ENCODE assay signal across 13 cellular contexts in the genomic region with DNA sequence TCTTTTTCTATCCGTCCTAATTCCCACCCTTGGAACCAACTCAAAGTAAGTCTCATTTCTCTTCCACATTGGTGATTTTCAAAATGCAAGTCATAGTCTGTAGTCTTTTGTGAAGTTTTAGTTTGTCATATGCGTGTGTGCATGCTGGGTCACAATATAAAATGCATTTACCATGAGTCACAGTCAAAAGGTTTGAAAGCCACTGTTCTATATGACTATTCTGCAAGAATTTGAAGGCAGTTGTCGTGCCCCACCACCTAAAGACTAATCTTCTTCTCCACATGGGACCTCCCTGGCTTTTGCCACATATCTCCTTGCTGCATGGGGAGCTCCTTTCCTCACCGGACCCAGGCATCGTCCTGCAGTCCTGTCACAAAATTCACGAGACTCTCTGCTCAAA. TPM values are rescaled to one million over a fixed set of nuclear protein-coding genes. Genes with fewer than 3 reads are reported as not detected.
DNase-seq lines count a peak whose midpoint lies in the region; ATAC-seq, FAIRE-seq and TF ChIP-seq lines count a peak whose summit lies in the region.
"Had no signal": no experiment of that assay in that cellular context is flagged by ENCODE, and none has a peak within 500 bp of the region (broad histone marks: within the 10 kb centered on the region; RNA-seq: fewer than 3 reads in every experiment).

No MANE protein-coding gene starts in this region.

- H3K4me3 ChIP-seq in PC-9 (no peak overlapping the region; the same call in 1 of the 2 replicates), mammary epithelial cell (replicated peaks in 1 of 3; ENCODE audit: insufficient read depth in 1 of 3, low read depth in 2 of 3, low read length in 3 of 3) (no peak overlapping the region), small intestine (ENCODE audit: low read depth in 1 of 2, low read length in 2 of 2) (no peak overlapping the region)

- no TSS peak for BruUV-seq in PC-9 (replicated peaks; lab: Mats Ljungman, UMichigan)
- no TSS peak for BruUV-seq in mammary epithelial cell (replicated peaks; lab: Mats Ljungman, UMichigan)

- H3K27ac Mint-ChIP-seq in activated naive CD4-positive, alpha-beta T cell treated with anti-CD3 and anti-CD28 coated beads for 36 hours, result no peak overlapping the region
- H3K27ac Mint-ChIP-seq in activated naive CD4-positive, alpha-beta T cell treated with anti-CD3 and anti-CD28 coated beads, Interleukin-2, amount 50 U/mL, for 72 hours, result no peak overlapping the region

- no peaks in the 10 kb centered on the region for H3K27me3 ChIP-seq in PC-9 (ENCODE audit: insufficient read depth, low read depth)
- H3K27me3 ChIP-seq in mammary epithelial cell (ENCODE audit: insufficient read depth, low read length), result no peaks in the 10 kb centered on the region
- H3K27me3 ChIP-seq in small intestine (ENCODE audit: control insufficient read depth in 2 of 2, insufficient read depth in 2 of 2, low read length in 2 of 2), result no peaks in the 10 kb centered on the region

- H3K27ac ChIP-seq in PC-9, result peak overlapping the region; percentile 84
- peak overlapping the region; percentile 87 for H3K27ac ChIP-seq in mammary epithelial cell (ENCODE audit: insufficient read depth, low read depth, low read length)
- peak overlapping the region; percentile 41 to 42 for H3K27ac ChIP-seq in small intestine (ENCODE audit: low read depth in 1 of 2, low read length in 1 of 2)
- H3K27ac ChIP-seq: parathyroid adenoma had no signal

- FAIRE-seq in small intestine (lab: Jason Lieb, UNC), result no peak

- intact Hi-C loops in activated naive CD4-positive, alpha-beta T cell treated with anti-CD3 and anti-CD28 coated beads for 36 hours (cut with micrococcal nuclease), result loop anchor here (2.0 kb wide), 1 partner anchor 27 kb away; no protein-coding TSS in a partner anchor
- intact Hi-C loops in PC-9 (cut with micrococcal nuclease; ENCODE audit: unreplicated experiment) (loop anchor here (10.0 kb wide), 1 partner anchor 153 kb away; no protein-coding TSS in a partner anchor), mammary epithelial cell (cut with micrococcal nuclease) (no loop called here)

- peaks cover 30% of the 10 kb centered on the region for H3K4me1 Mint-ChIP-seq in activated naive CD4-positive, alpha-beta T cell treated with anti-CD3 and anti-CD28 coated beads for 36 hours (ENCODE audit: low read depth)

- H2AFZ ChIP-seq in PC-9 (no peak overlapping the region), mammary epithelial cell (ENCODE audit: low read depth, low read length) (no peak overlapping the region)
- H2AFZ ChIP-seq: parathyroid adenoma had no signal

- H4K20me1 ChIP-seq in PC-9 (ENCODE audit: insufficient read depth), result no peaks in the 10 kb centered on the region
- no peaks in the 10 kb centered on the region for H4K20me1 ChIP-seq in mammary epithelial cell (ENCODE audit: insufficient read depth, low read length)

- dilution Hi-C loops in mammary epithelial cell (cut with HindIII; ENCODE audit: low sequenced_read_pairs), result no loop called here

- WGBS in mammary epithelial cell (ENCODE audit: low coverage, missing lambda C conversion rate), result 58% methylated on average over 6 of the region's 6 CpGs
- WGBS in small intestine, 3 donors, result 53 to 73% (median 69%) methylated on average over 6 of the region's 6 CpGs

- POLR2A ChIA-PET in PC-9 (lab: Charles Lee; ENCODE audit: unreplicated experiment), result no interaction called here

- H3K4me1 ChIP-seq in PC-9 (replicated peaks; ENCODE audit: insufficient read depth), result peaks cover 42% of the 10 kb centered on the region
- peaks cover 55% of the 10 kb centered on the region for H3K4me1 ChIP-seq in mammary epithelial cell (ENCODE audit: insufficient read depth, low read length)
- no peaks in the 10 kb centered on the region for H3K4me1 ChIP-seq in small intestine (ENCODE audit: control insufficient read depth in 2 of 2, insufficient read depth in 1 of 2, low read depth in 1 of 2, low read length in 1 of 2)

- DNase-seq in activated naive CD4-positive, alpha-beta T cell treated with anti-CD3 and anti-CD28 coated beads for 36 hours, result peak; percentile 31
- no peak for DNase-seq in activated naive CD4-positive, alpha-beta T cell treated with anti-CD3 and anti-CD28 coated beads, Interleukin-2, amount 50 U/mL, for 72 hours (ENCODE audit: low spot score in 2 of 2)
- DNase-seq in PC-9 (peak in 1 of 2 experiments; percentile 64), mammary epithelial cell (peak; percentile 42), small intestine (peak; percentile 51), RPMI8226 (no peak), KBM-7 (no peak)
- no peak for DNase-seq in stimulated activated CD4-positive, alpha-beta T cell treated with anti-CD3 and anti-CD28 coated beads, Interleukin-15, amount 100 ng/mL, for 24 hours
- DNase-seq: activated gamma-delta T cell treated with Interleukin-2 at 50 U/mL for 16 hours, AML-193, NCI-H1417, SHP77 had no signal

- H3K9me2 ChIP-seq in PC-9 (ENCODE audit: insufficient read depth), result no peaks in the 10 kb centered on the region

- no peaks in the 10 kb centered on the region for H3K9me3 Mint-ChIP-seq in activated naive CD4-positive, alpha-beta T cell treated with anti-CD3 and anti-CD28 coated beads for 36 hours
- no peaks in the 10 kb centered on the region for H3K9me3 Mint-ChIP-seq in activated naive CD4-positive, alpha-beta T cell treated with anti-CD3 and anti-CD28 coated beads, Interleukin-2, amount 50 U/mL, for 72 hours

- no peak overlapping the region for H3K4me3 Mint-ChIP-seq in activated naive CD4-positive, alpha-beta T cell treated with anti-CD3 and anti-CD28 coated beads for 36 hours

- peaks cover 8% of the 10 kb centered on the region for H3K36me3 Mint-ChIP-seq in activated naive CD4-positive, alpha-beta T cell treated with anti-CD3 and anti-CD28 coated beads for 36 hours (ENCODE audit: low read depth)
- peaks cover 12 to 18% of the 10 kb centered on the region in 2 donors for H3K36me3 Mint-ChIP-seq in activated naive CD4-positive, alpha-beta T cell treated with anti-CD3 and anti-CD28 coated beads, Interleukin-2, amount 50 U/mL, for 72 hours

- H3K9ac ChIP-seq in mammary epithelial cell (ENCODE audit: insufficient read depth, low read length), result no peak overlapping the region
- H3K9ac ChIP-seq: parathyroid adenoma had no signal

- in situ Hi-C loops in mammary epithelial cell (cut with MboI; ENCODE audit: low sequenced_read_pairs in 2 of 2), result loop anchor here in 1 of 2 donors (25.0 kb wide), 1 partner anchor 225 kb away; the partner anchor contains the start of gene SRRM1
- in situ Hi-C loops in KBM-7 (cut with MboI; ENCODE audit: low pct_unique_long_range_greater_than_20kb, low sequenced_read_pairs), result no loop called here

- peaks cover 12% of the 10 kb centered on the region; the same call in 1 of the 2 replicates for H3K79me2 ChIP-seq in PC-9 (ENCODE audit: low read depth)
- peaks cover 38% of the 10 kb centered on the region for H3K79me2 ChIP-seq in mammary epithelial cell (ENCODE audit: insufficient read depth, low read length)
- H3K79me2 ChIP-seq: parathyroid adenoma had no signal

- TF ChIP-seq CTCF in PC-9 (conservative IDR thresholded peaks at IDR 0.05) (no peak), mammary epithelial cell (conservative IDR thresholded peaks at IDR 0.05 in 1 of 2, IDR thresholded peaks at IDR 0.05 in 1 of 2; ENCODE audit: extremely low read depth in 1 of 2, insufficient read depth in 1 of 2, low read depth in 1 of 2, low read length in 2 of 2) (no peak)

- peaks cover 20% of the 10 kb centered on the region; the same call in 1 of the 2 replicates for H3F3A ChIP-seq in PC-9 (ENCODE audit: insufficient read depth, low read depth)

- no peak for ATAC-seq in activated naive CD4-positive, alpha-beta T cell treated with anti-CD3 and anti-CD28 coated beads, Interleukin-2, amount 50 U/mL, for 72 hours

- no peaks in the 10 kb centered on the region for H3K9me3 ChIP-seq in PC-9 (ENCODE audit: insufficient read depth, low read depth)
- no peaks in the 10 kb centered on the region for H3K9me3 ChIP-seq in mammary epithelial cell (replicated peaks; ENCODE audit: insufficient read depth, low read length)
- no peaks in the 10 kb centered on the region for H3K9me3 ChIP-seq in small intestine (ENCODE audit: control insufficient read depth, low read depth)

- CTCF ChIA-PET in activated naive CD4-positive, alpha-beta T cell treated with anti-CD3 and anti-CD28 coated beads for 36 hours (lab: Charles Lee), result interaction anchor here (1.0 to 3.6 kb wide), 5 partner anchors 12 to 224 kb away, joined by 3 to 20 read pairs (median 3); no protein-coding TSS in a partner anchor
- CTCF ChIA-PET in PC-9 (lab: Charles Lee), result interaction anchor here (0.6 kb wide), 2 partner anchors 208 to 416 kb away, joined by 6 to 10 read pairs; no protein-coding TSS in a partner anchor
- CTCF ChIA-PET in mammary epithelial cell (lab: Charles Lee; ENCODE audit: low non-redundant PET), result no interaction called here

- H3K36me3 ChIP-seq in PC-9 (ENCODE audit: low read depth) (no peaks in the 10 kb centered on the region), mammary epithelial cell (ENCODE audit: insufficient read depth, low read length) (no peaks in the 10 kb centered on the region), small intestine (ENCODE audit: control insufficient read depth in 2 of 2, insufficient read depth in 2 of 2, low read length in 2 of 2) (no peaks in the 10 kb centered on the region)

- peak overlapping the region; percentile 84 for H3K4me2 ChIP-seq in PC-9
- peak overlapping the region; percentile 81 for H3K4me2 ChIP-seq in mammary epithelial cell (ENCODE audit: insufficient read depth, low read depth, low read length)

- H3K27me3 Mint-ChIP-seq in activated naive CD4-positive, alpha-beta T cell treated with anti-CD3 and anti-CD28 coated beads for 36 hours (ENCODE audit: low read depth), result no peaks in the 10 kb centered on the region

RNA-seq across cellular contexts. Expression of gene STPG1, which starts 1.6 kb away (rescaled TPM):
- 1 to 10 TPM; 7.4 to 8.9 TPM for total RNA-seq in activated naive CD4-positive, alpha-beta T cell treated with anti-CD3 and anti-CD28 coated beads for 36 hours
- total RNA-seq in activated naive CD4-positive, alpha-beta T cell treated with anti-CD3 and anti-CD28 coated beads, Interleukin-2, amount 50 U/mL, for 72 hours, result 1 to 10 TPM; 6.1 to 7.0 TPM
- total RNA-seq in PC-9 (2021) (8.3 and 11.4 TPM in 2 replicates), mammary epithelial cell (10 to 100 TPM; 13.0 to 20.5 TPM)
- polyA plus RNA-seq in mammary epithelial cell (11.4 TPM), small intestine (10 to 100 TPM in 1 of 3 donors, 1 to 10 TPM in 2; 6.5 to 10.3 (median 6.5) TPM)
- polyA minus RNA-seq in mammary epithelial cell, result 27.1 TPM

RNA-seq across cellular contexts. Expression of gene NIPAL3, which starts 3.6 kb away (rescaled TPM):
- total RNA-seq in activated naive CD4-positive, alpha-beta T cell treated with anti-CD3 and anti-CD28 coated beads for 36 hours, result 10 to 100 TPM; 58.1 to 59.2 TPM
- 10 to 100 TPM; 40.7 to 66.1 TPM for total RNA-seq in activated naive CD4-positive, alpha-beta T cell treated with anti-CD3 and anti-CD28 coated beads, Interleukin-2, amount 50 U/mL, for 72 hours
- 34.7 and 42.0 TPM in 2 replicates for total RNA-seq in PC-9 (2021)
- total RNA-seq in mammary epithelial cell, result 100 to 1,000 TPM in 1 of 2 donors, 10 to 100 TPM in 1; 48.9 to 116 TPM
- polyA plus RNA-seq in mammary epithelial cell, result 51.3 TPM
- polyA minus RNA-seq in mammary epithelial cell, result 50.4 TPM
- 10 to 100 TPM in 2 of 3 donors, 1 to 10 TPM in 1; 4.9 to 15.9 (median 10.7) TPM for polyA plus RNA-seq in small intestine

Comparison
In these comparisons a context has a peak if more than half of its experiments do, and no peak if none do; other contexts are left out.
1. DNase-seq: peak in activated naive CD4-positive, alpha-beta T cell treated with anti-CD3 and anti-CD28 coated beads for 36 hours (single experiment), mammary epithelial cell (single experiment) and small intestine (single experiment); none in activated naive CD4-positive, alpha-beta T cell treated with anti-CD3 and anti-CD28 coated beads, Interleukin-2, amount 50 U/mL, for 72 hours (0 of 2), RPMI8226 (single experiment), stimulated activated CD4-positive, alpha-beta T cell treated with anti-CD3 and anti-CD28 coated beads, Interleukin-15, amount 100 ng/mL, for 24 hours (single experiment) and KBM-7 (single experiment).
2. Peak in every context shown above with its lines, with median percentiles within 50 percentile points of each other: H3K27ac ChIP-seq.